Comparison of ENCODE assay signal across 8 cellular contexts in genomic region chr19:17245535-17245984, GRCh38. TPM values are rescaled to one million over a fixed set of nuclear protein-coding genes. Genes with fewer than 3 reads are reported as not detected.
DNase-seq lines count a peak whose midpoint lies in the region; ATAC-seq, FAIRE-seq and TF ChIP-seq lines count a peak whose summit lies in the region.

NR2F6 (minus strand) TSS chr19:17245919; CDS start chr19:17245220, 699 bp downstream.

- peaks cover 7% of the 10 kb centered on the region; the same call in 1 of the 2 replicates for H3K36me3 ChIP-seq in HUES6 (ENCODE audit: control insufficient read depth, insufficient read depth, low read length)
- peaks cover 1% of the 10 kb centered on the region for H3K36me3 ChIP-seq in bronchial epithelial cell (ENCODE audit: control insufficient read depth, insufficient read depth, low read length)
- no peaks in the 10 kb centered on the region for H3K36me3 ChIP-seq in right lobe of liver
- H3K36me3 ChIP-seq in thyroid gland = no peaks in the 10 kb centered on the region

- FAIRE-seq in bronchial epithelial cell (lab: Jason Lieb, UNC) = no peak

- WGBS in right lobe of liver (ENCODE audit: insufficient coverage, low coverage, low lambda C conversion rate, missing lambda C conversion rate) = no CpG with 5 or more reads among the region's 72 CpGs
- WGBS in thyroid gland, 2 donors = 2% methylated on average over 9 of the region's 72 CpGs; no CpG with 5 or more reads in 1 of the 2 donors

- peak within 1 kb of the TSS; percentile 94 for H3K9ac ChIP-seq in HUES6 (ENCODE audit: low read length)

- H3K4me1 ChIP-seq in HUES6 (ENCODE audit: control insufficient read depth, insufficient read depth, low read length) (peaks cover 47% of the 10 kb centered on the region), right lobe of liver (peaks cover 0 to 41% (median 19%) of the 10 kb centered on the region in 4 donors), thyroid gland (peaks cover 35 to 36% of the 10 kb centered on the region in 2 donors)

- ATAC-seq in right lobe of liver (no peak), HG02763 (IDR thresholded peaks at IDR 0.05; ENCODE audit: unreplicated experiment) (no peak), GM19467 (IDR thresholded peaks at IDR 0.05; ENCODE audit: unreplicated experiment) (no peak)

- DNase-seq in GM12865 (ENCODE audit: low read depth) (no peak), bronchial epithelial cell (ENCODE audit: low read depth) (no peak), right lobe of liver (no peak), thyroid gland (no peak), OCI-M2 (lab: John Stamatoyannopoulos, UW; ENCODE audit: unreplicated experiment) (no peak)

- H3K27ac ChIP-seq in HUES6 (ENCODE audit: low read depth, low read length) (peak within 1 kb of the TSS; percentile 99), right lobe of liver (peak within 1 kb of the TSS; percentile 49 to 83 (median 81)), thyroid gland (peak within 1 kb of the TSS; percentile 74 to 86 (median 85))

- H3K9me3 ChIP-seq in HUES6 (ENCODE audit: control insufficient read depth, insufficient read depth, low read depth, low read length) (no peaks in the 10 kb centered on the region), right lobe of liver (no peaks in the 10 kb centered on the region), thyroid gland (no peaks in the 10 kb centered on the region)

- H3K27me3 ChIP-seq in HUES6 (ENCODE audit: control insufficient read depth, insufficient read depth, low read length) (no peaks in the 10 kb centered on the region), bronchial epithelial cell (ENCODE audit: control insufficient read depth, insufficient read depth, low read length) (no peaks in the 10 kb centered on the region), right lobe of liver (no peaks in the 10 kb centered on the region), thyroid gland (no peaks in the 10 kb centered on the region)

- no peak for TF ChIP-seq CTCF in GM12865 (IDR thresholded peaks at IDR 0.05; ENCODE audit: insufficient read depth, low read depth, low read length, missing control alignments)
- no peak for TF ChIP-seq CTCF in bronchial epithelial cell (IDR thresholded peaks at IDR 0.05; ENCODE audit: insufficient read depth, low read length, severe bottlenecking)
- TF ChIP-seq CTCF in right lobe of liver (IDR thresholded peaks at IDR 0.05) = no peak
- no peak for TF ChIP-seq CTCF in thyroid gland (IDR thresholded peaks at IDR 0.05)

- peak within 1 kb of the TSS; percentile 70 for H3K4me3 ChIP-seq in GM12865 (ENCODE audit: low read depth, low read length)
- H3K4me3 ChIP-seq in HUES6 (ENCODE audit: low read depth, low read length) = peak within 1 kb of the TSS; percentile 99
- peak within 1 kb of the TSS; percentile 78 for H3K4me3 ChIP-seq in bronchial epithelial cell (ENCODE audit: low read depth, low read length)
- H3K4me3 ChIP-seq in right lobe of liver = peak within 1 kb of the TSS; percentile 83 to 97 (median 96)
- H3K4me3 ChIP-seq in thyroid gland (replicated peaks in 1 of 3) = peak within 1 kb of the TSS; percentile 55 to 93 (median 84)

- intact Hi-C loops in right lobe of liver (cut with DNase I) = no loop called here
- intact Hi-C loops in thyroid gland (cut with DNase I) = no loop called here

- TF ChIP-seq POLR2A in right lobe of liver (IDR thresholded peaks at IDR 0.05) (peak; percentile 55), thyroid gland (IDR thresholded peaks at IDR 0.05) (peak in 1 of 2 donors; percentile 71)

RNA-seq across cellular contexts. Expression of gene NR2F6, which starts in this region (rescaled TPM):
- total RNA-seq in bronchial epithelial cell (93.8 and 124 TPM in 2 replicates), right lobe of liver (100 to 1,000 TPM in 1 of 6 experiments, 10 to 100 TPM in 5; 48.5 to 105 (median 80.9) TPM), thyroid gland (100 to 1,000 TPM in 2 of 4 donors, 10 to 100 TPM in 2; 66.0 to 117 (median 97.9) TPM)
